ENCODE assay signal across 1 cellular context in the genomic region with DNA sequence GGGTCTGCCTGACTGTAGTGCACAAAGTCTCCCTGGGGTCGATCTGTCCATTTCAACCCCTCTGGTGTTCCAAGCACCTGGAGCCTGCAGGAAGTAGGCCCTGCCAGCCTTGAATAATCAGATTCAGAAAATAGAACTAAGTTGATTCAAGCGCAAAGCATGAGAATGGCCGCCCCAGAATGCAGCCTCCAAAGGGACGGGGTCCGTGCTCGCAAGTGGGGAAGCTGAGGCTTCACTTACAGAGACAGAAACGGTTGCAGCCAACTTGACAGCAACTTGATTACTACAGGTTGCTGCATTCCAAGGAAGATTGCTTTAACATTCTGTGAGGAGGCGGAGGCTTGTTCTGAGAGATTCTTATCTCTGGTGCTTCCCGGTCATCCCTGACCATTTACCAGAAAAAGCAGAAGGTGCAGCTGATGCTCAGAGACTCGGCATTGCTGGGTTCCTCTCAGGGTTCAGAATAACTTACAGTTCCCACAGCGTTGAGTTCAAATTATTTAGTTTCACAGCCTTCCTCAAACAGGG.
TF ChIP-seq lines count a peak whose summit lies in the region.

No MANE protein-coding gene starts in this region.

TF ChIP-seq in WTC11, 78 proteins besides CTCF, POLR2A, EP300 and RAD21 (continued from another document):
- TF ChIP-seq ARID4B (CRISPR knock-in tag; IDR thresholded peaks at IDR 0.05; ENCODE audit: borderline replicate concordance) (no peak), ZNF671 (CRISPR knock-in tag; IDR thresholded peaks at IDR 0.05) (no peak), AFF4 (CRISPR knock-in tag; IDR thresholded peaks at IDR 0.05; ENCODE audit: borderline replicate concordance) (no peak), FOXK1 (CRISPR knock-in tag; IDR thresholded peaks at IDR 0.05) (no peak), RORB (CRISPR knock-in tag; IDR thresholded peaks at IDR 0.05) (no peak), CREM (CRISPR knock-in tag; IDR thresholded peaks at IDR 0.05) (no peak), NFATC4 (CRISPR knock-in tag; IDR thresholded peaks at IDR 0.05) (no peak), ELF4 (CRISPR knock-in tag; IDR thresholded peaks at IDR 0.05; ENCODE audit: low read depth) (no peak), OVOL2 (CRISPR knock-in tag; IDR thresholded peaks at IDR 0.05; ENCODE audit: borderline replicate concordance) (no peak), ZSCAN18 (CRISPR knock-in tag; IDR thresholded peaks at IDR 0.05) (no peak), TCF7 (CRISPR knock-in tag; IDR thresholded peaks at IDR 0.05; ENCODE audit: low read depth) (no peak), ATF2 (CRISPR knock-in tag; IDR thresholded peaks at IDR 0.05; ENCODE audit: borderline replicate concordance, low read depth) (no peak), ZNF317 (CRISPR knock-in tag; IDR thresholded peaks at IDR 0.05; ENCODE audit: borderline replicate concordance, low read depth) (no peak), ZNF138 (CRISPR knock-in tag; conservative IDR thresholded peaks at IDR 0.05) (no peak)
- TF ChIP-seq, protein P1, sequence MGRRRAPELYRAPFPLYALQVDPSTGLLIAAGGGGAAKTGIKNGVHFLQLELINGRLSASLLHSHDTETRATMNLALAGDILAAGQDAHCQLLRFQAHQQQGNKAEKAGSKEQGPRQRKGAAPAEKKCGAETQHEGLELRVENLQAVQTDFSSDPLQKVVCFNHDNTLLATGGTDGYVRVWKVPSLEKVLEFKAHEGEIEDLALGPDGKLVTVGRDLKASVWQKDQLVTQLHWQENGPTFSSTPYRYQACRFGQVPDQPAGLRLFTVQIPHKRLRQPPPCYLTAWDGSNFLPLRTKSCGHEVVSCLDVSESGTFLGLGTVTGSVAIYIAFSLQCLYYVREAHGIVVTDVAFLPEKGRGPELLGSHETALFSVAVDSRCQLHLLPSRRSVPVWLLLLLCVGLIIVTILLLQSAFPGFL (CRISPR knock-in tag; IDR thresholded peaks at IDR 0.05; ENCODE audit: borderline replicate concordance): no peak
- TF ChIP-seq, protein P2, sequence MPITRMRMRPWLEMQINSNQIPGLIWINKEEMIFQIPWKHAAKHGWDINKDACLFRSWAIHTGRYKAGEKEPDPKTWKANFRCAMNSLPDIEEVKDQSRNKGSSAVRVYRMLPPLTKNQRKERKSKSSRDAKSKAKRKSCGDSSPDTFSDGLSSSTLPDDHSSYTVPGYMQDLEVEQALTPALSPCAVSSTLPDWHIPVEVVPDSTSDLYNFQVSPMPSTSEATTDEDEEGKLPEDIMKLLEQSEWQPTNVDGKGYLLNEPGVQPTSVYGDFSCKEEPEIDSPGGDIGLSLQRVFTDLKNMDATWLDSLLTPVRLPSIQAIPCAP (CRISPR knock-in tag; IDR thresholded peaks at IDR 0.05): no peak
